In genomic region chr1:1449099-1449739, GRCh38 we compare ENCODE assay signal across 14 cellular contexts. TPM values are rescaled to one million over a fixed set of nuclear protein-coding genes. Genes with fewer than 3 reads are reported as not detected.
DNase-seq lines count a peak whose midpoint lies in the region; ATAC-seq, FAIRE-seq and TF ChIP-seq lines count a peak whose summit lies in the region.
"Had no signal": no experiment of that assay in that cellular context is flagged by ENCODE, and none has a peak within 500 bp of the region (broad histone marks: within the 10 kb centered on the region; RNA-seq: fewer than 3 reads in every experiment).

TSS of gene ATAD3C (plus strand) at chr1:1449689. CDS start at chr1:1450684, 995 bp downstream.

- no peaks in the 10 kb centered on the region for H3K9me3 Mint-ChIP-seq in stimulated activated effector memory CD8-positive, alpha-beta T cell treated with anti-CD3 and anti-CD28 coated beads, Interleukin-12 subunit alpha, Interleukin-12 subunit beta, amount 100 ng/mL, for 72 hours
- H3K9me3 Mint-ChIP-seq: CD8-positive, alpha-beta memory T cell had no signal

- H4K20me1 ChIP-seq in SK-N-SH (ENCODE audit: insufficient read depth) (no peaks in the 10 kb centered on the region), GM12878 (ENCODE audit: control insufficient read depth, insufficient read depth) (no peaks in the 10 kb centered on the region), GM23248 (ENCODE audit: insufficient read depth) (no peaks in the 10 kb centered on the region), osteoblast (ENCODE audit: insufficient read depth, low read length) (no peaks in the 10 kb centered on the region)
- H4K20me1 ChIP-seq: BLaER1 had no signal

- TF ChIP-seq RAD21 in SK-N-SH (IDR thresholded peaks at IDR 0.05; ENCODE audit: low read length): no peak
- no peak for TF ChIP-seq RAD21 in GM12878 (IDR thresholded peaks at IDR 0.05; ENCODE audit: insufficient read depth, low read depth, low read length)

- no TSS peak for BruUV-seq in GM12878 (replicated peaks; lab: Mats Ljungman, UMichigan)

- H3K27ac Mint-ChIP-seq in stimulated activated effector memory CD8-positive, alpha-beta T cell treated with anti-CD3 and anti-CD28 coated beads, Interleukin-12 subunit alpha, Interleukin-12 subunit beta, amount 100 ng/mL, for 72 hours: peak within 1 kb of the TSS; percentile 5
- H3K27ac Mint-ChIP-seq: CD8-positive, alpha-beta memory T cell had no signal

- H3K4me1 ChIP-seq in SK-N-SH (ENCODE audit: control insufficient read depth in 1 of 2, insufficient read depth in 2 of 2, low read depth in 1 of 2, low read length in 1 of 2) (no peaks in the 10 kb centered on the region), GM12878 (ENCODE audit: control insufficient read depth, insufficient read depth, low read length) (no peaks in the 10 kb centered on the region), kidney (ENCODE audit: control insufficient read depth in 1 of 2, insufficient read depth in 1 of 2, low read depth in 1 of 2, low read length in 2 of 2) (no peaks in the 10 kb centered on the region), GM23248 (ENCODE audit: insufficient read depth) (no peaks in the 10 kb centered on the region), osteoblast (ENCODE audit: insufficient read depth, low read length) (no peaks in the 10 kb centered on the region)
- H3K4me1 ChIP-seq: BLaER1 had no signal

- DNase-seq in SK-N-SH: no peak
- no peak for DNase-seq in GM12878 (ENCODE audit: low read depth, low spot score)
- DNase-seq in kidney: no peak
- DNase-seq in stimulated activated effector memory CD8-positive, alpha-beta T cell treated with anti-CD3 and anti-CD28 coated beads, Interleukin-12 subunit alpha, Interleukin-12 subunit beta, amount 100 ng/mL, for 72 hours (ENCODE audit: low spot score in 2 of 2): no peak
- DNase-seq in GM23248: no peak
- no peak for DNase-seq in NCI-H1105 (lab: John Stamatoyannopoulos, UW)
- no peak for DNase-seq in osteoblast (ENCODE audit: insufficient read length, low spot score, missing footprints)
- DNase-seq: CD8-positive, alpha-beta memory T cell; GF-D8 had no signal

- RAD21 ChIA-PET in GM12878 (lab: Charles Lee; ENCODE audit: unreplicated experiment): no interaction called here

- TF ChIP-seq POLR2A in GM12878 (IDR thresholded peaks at IDR 0.05; ENCODE audit: low read depth, low read length): no peak

- POLR2A ChIA-PET in SK-N-SH (lab: Yijun Ruan, JAX): no interaction called here
- POLR2A ChIA-PET in GM12878 (lab: Charles Lee): no interaction called here

- 0 out of 2 replicates have a peak within 1 kb of the TSS, but pooled peaks have one; percentile 16 for H2AFZ ChIP-seq in SK-N-SH (ENCODE audit: low read depth)
- H2AFZ ChIP-seq in GM12878 (ENCODE audit: control insufficient read depth, low read depth, low read length): no peak within 1 kb of the TSS
- no peak within 1 kb of the TSS for H2AFZ ChIP-seq in GM23248
- H2AFZ ChIP-seq in osteoblast (ENCODE audit: low read length): no peak within 1 kb of the TSS

- H3K9me2 ChIP-seq in SK-N-SH: no peaks in the 10 kb centered on the region
- H3K9me2 ChIP-seq in GM23248 (ENCODE audit: insufficient read depth): no peaks in the 10 kb centered on the region

- ATAC-seq in SK-N-SH treated with all-trans-retinoic acid at 6 μM for 48 hours (no peak), GM12878 (no peak)
- no peak for ATAC-seq in stimulated activated effector memory CD8-positive, alpha-beta T cell treated with anti-CD3 and anti-CD28 coated beads, Interleukin-12 subunit alpha, Interleukin-12 subunit beta, amount 100 ng/mL, for 72 hours
- ATAC-seq: HCT116 had no signal

- intact Hi-C loops in GM12878 (cut with micrococcal nuclease; ENCODE audit: unreplicated experiment): no loop called here
- intact Hi-C loops in kidney (cut with DNase I): no loop called here

- no peaks in the 10 kb centered on the region for H3K4me1 Mint-ChIP-seq in stimulated activated effector memory CD8-positive, alpha-beta T cell treated with anti-CD3 and anti-CD28 coated beads, Interleukin-12 subunit alpha, Interleukin-12 subunit beta, amount 100 ng/mL, for 72 hours
- H3K4me1 Mint-ChIP-seq: CD8-positive, alpha-beta memory T cell had no signal

- H3K36me3 ChIP-seq in SK-N-SH (replicated peaks in 1 of 2; ENCODE audit: control insufficient read depth in 1 of 2, insufficient read depth in 2 of 2, low read length in 1 of 2) (no peaks in the 10 kb centered on the region), GM12878 (ENCODE audit: control insufficient read depth in 2 of 2, insufficient read depth in 2 of 2, low read length in 1 of 2) (no peaks in the 10 kb centered on the region), kidney (ENCODE audit: control insufficient read depth in 1 of 2, insufficient read depth in 2 of 2, low read length in 2 of 2) (no peaks in the 10 kb centered on the region), GM23248 (ENCODE audit: low read depth) (no peaks in the 10 kb centered on the region), osteoblast (ENCODE audit: insufficient read depth, low read length) (no peaks in the 10 kb centered on the region)
- H3K36me3 ChIP-seq: BLaER1 had no signal

- FAIRE-seq in GM12878 (lab: Jason Lieb, UNC) (no peak), kidney (lab: Jason Lieb, UNC) (no peak)
- FAIRE-seq: H54 had no signal

- TF ChIP-seq CTCF in SK-N-SH (IDR thresholded peaks at IDR 0.05) (no peak), GM12878 (IDR thresholded peaks at IDR 0.05 in 2 of 3, conservative IDR thresholded peaks at IDR 0.05 in 1 of 3; ENCODE audit: control insufficient read depth in 2 of 3, extremely low read depth in 1 of 3, insufficient read depth in 1 of 3, low read depth in 3 of 3, low read length in 3 of 3) (no peak), kidney (IDR thresholded peaks at IDR 0.05; ENCODE audit: borderline replicate concordance, extremely low read depth, insufficient read depth) (no peak), osteoblast (IDR thresholded peaks at IDR 0.05; ENCODE audit: extremely low read depth, low read depth, low read length) (no peak)

- CTCF ChIA-PET in SK-N-SH (lab: Yijun Ruan, JAX): no interaction called here
- CTCF ChIA-PET in GM12878 (lab: Yijun Ruan, JAX): interaction anchor here (0.7 kb wide), 1 partner anchor 8 kb away, joined by 3 read pairs; no protein-coding TSS in a partner anchor

- H3K79me2 ChIP-seq in SK-N-SH (ENCODE audit: insufficient read depth): no peaks in the 10 kb centered on the region
- no peaks in the 10 kb centered on the region for H3K79me2 ChIP-seq in GM12878 (ENCODE audit: control insufficient read depth, insufficient read depth, low read length)
- H3K79me2 ChIP-seq in GM23248 (ENCODE audit: insufficient read depth): no peaks in the 10 kb centered on the region
- H3K79me2 ChIP-seq in osteoblast (ENCODE audit: insufficient read depth, low read length): no peaks in the 10 kb centered on the region

- no peaks in the 10 kb centered on the region for H3F3A ChIP-seq in SK-N-SH (replicated peaks; ENCODE audit: insufficient read depth)
- no peaks in the 10 kb centered on the region for H3F3A ChIP-seq in GM23248 (ENCODE audit: insufficient read depth)

- TF ChIP-seq EP300 in SK-N-SH (IDR thresholded peaks at IDR 0.05; ENCODE audit: borderline replicate concordance in 1 of 2, low read depth in 1 of 2, low read length in 1 of 2) (no peak), GM12878 (IDR thresholded peaks at IDR 0.05; ENCODE audit: borderline replicate concordance in 1 of 2, control insufficient read depth in 1 of 2, low read depth in 2 of 2, low read length in 2 of 2) (no peak)

- no peaks in the 10 kb centered on the region for H3K36me3 Mint-ChIP-seq in stimulated activated effector memory CD8-positive, alpha-beta T cell treated with anti-CD3 and anti-CD28 coated beads, Interleukin-12 subunit alpha, Interleukin-12 subunit beta, amount 100 ng/mL, for 72 hours
- H3K36me3 Mint-ChIP-seq: CD8-positive, alpha-beta memory T cell had no signal

- H3K27ac ChIP-seq in SK-N-SH (ENCODE audit: low read depth in 2 of 2, low read length in 1 of 2) (no peak within 1 kb of the TSS), GM12878 (ENCODE audit: control insufficient read depth, insufficient read depth) (no peak within 1 kb of the TSS), kidney (ENCODE audit: low read depth in 2 of 2, low read length in 2 of 2) (no peak within 1 kb of the TSS), GM23248 (no peak within 1 kb of the TSS), osteoblast (ENCODE audit: low read depth, low read length) (no peak within 1 kb of the TSS)
- H3K27ac ChIP-seq: 22Rv1, BLaER1 had no signal

- 60% methylated on average over 6 of the region's 6 CpGs for WGBS in SK-N-SH (ENCODE audit: low lambda C conversion rate)
- WGBS in GM12878 (ENCODE audit: insufficient coverage, insufficient replicate concordance, low lambda C conversion rate, missing lambda C conversion rate): 55% methylated on average over 6 of the region's 6 CpGs
- 74 to 75% methylated on average over 6 of the region's 6 CpGs for WGBS in GM23248 (ENCODE audit: low coverage in 1 of 2, low lambda C conversion rate in 2 of 2, missing lambda C conversion rate in 2 of 2), 2 experiments

- H3K4me3 ChIP-seq in SK-N-SH (ENCODE audit: low read depth in 2 of 2, low read length in 1 of 2) (no peak within 1 kb of the TSS), GM12878 (no peak within 1 kb of the TSS), kidney (ENCODE audit: low read length in 2 of 2) (no peak within 1 kb of the TSS), GM23248 (no peak within 1 kb of the TSS), osteoblast (ENCODE audit: insufficient read depth, low read length) (no peak within 1 kb of the TSS)
- H3K4me3 ChIP-seq: BLaER1 had no signal

- in situ Hi-C loops in GM12878 (cut with MboI) (no loop called here), GM23248 (cut with MboI) (no loop called here)

- no peaks in the 10 kb centered on the region for H3K27me3 ChIP-seq in SK-N-SH (ENCODE audit: insufficient read depth)
- H3K27me3 ChIP-seq in GM12878 (replicated peaks in 1 of 2; ENCODE audit: control insufficient read depth in 2 of 2, insufficient read depth in 2 of 2, low read length in 1 of 2): no peaks in the 10 kb centered on the region
- peaks cover 8% of the 10 kb centered on the region for H3K27me3 ChIP-seq in GM23248 (replicated peaks; ENCODE audit: insufficient read depth)
- H3K27me3 ChIP-seq in osteoblast (ENCODE audit: insufficient read depth, low read length): no peaks in the 10 kb centered on the region

- H3K4me3 Mint-ChIP-seq in stimulated activated effector memory CD8-positive, alpha-beta T cell treated with anti-CD3 and anti-CD28 coated beads, Interleukin-12 subunit alpha, Interleukin-12 subunit beta, amount 100 ng/mL, for 72 hours: no peak within 1 kb of the TSS
- H3K4me3 Mint-ChIP-seq: CD8-positive, alpha-beta memory T cell had no signal

- no peaks in the 10 kb centered on the region for H3K9me3 ChIP-seq in SK-N-SH
- H3K9me3 ChIP-seq in GM12878 (replicated peaks; ENCODE audit: control insufficient read depth, insufficient read depth, low read length): no peaks in the 10 kb centered on the region
- no peaks in the 10 kb centered on the region for H3K9me3 ChIP-seq in kidney (ENCODE audit: control insufficient read depth in 1 of 2, low read length in 2 of 2)
- H3K9me3 ChIP-seq in GM23248 (ENCODE audit: low read depth): no peaks in the 10 kb centered on the region
- H3K9me3 ChIP-seq in osteoblast (ENCODE audit: low read depth, low read length): no peaks in the 10 kb centered on the region
- H3K9me3 ChIP-seq: BLaER1 had no signal

- no peak within 1 kb of the TSS for H3K9ac ChIP-seq in SK-N-SH
- no peak within 1 kb of the TSS for H3K9ac ChIP-seq in GM12878 (ENCODE audit: control insufficient read depth, insufficient read depth, low read length)
- no peak within 1 kb of the TSS for H3K9ac ChIP-seq in kidney (ENCODE audit: low read length in 2 of 2)
- H3K9ac ChIP-seq in GM23248: no peak within 1 kb of the TSS
- H3K9ac ChIP-seq: BLaER1 had no signal

- H3K4me2 ChIP-seq in SK-N-SH (no peak within 1 kb of the TSS), GM12878 (ENCODE audit: control insufficient read depth, insufficient read depth) (no peak within 1 kb of the TSS), GM23248 (ENCODE audit: unreplicated experiment) (no peak within 1 kb of the TSS), osteoblast (ENCODE audit: insufficient read depth, low read length) (no peak within 1 kb of the TSS)
- H3K4me2 ChIP-seq: BLaER1 had no signal

- SMC1A ChIA-PET in GM12878 (lab: Charles Lee; ENCODE audit: uncharacterized antibody, unreplicated experiment): interaction anchor here (1.0 kb wide), 1 partner anchor 9 kb away, joined by 4 read pairs; no protein-coding TSS in a partner anchor

RNA-seq across cellular contexts. Expression of gene ATAD3C, which starts in this region (rescaled TPM):
- polyA plus RNA-seq in SK-N-SH (2012; rRNA removed) (0.38 and 0.49 TPM in 2 replicates), GM12878 (2011; rRNA removed) (2.2 and 3.1 TPM in 2 replicates), GM12878 (2014; fragmentation: Illumina TruSeq; extraction: Trizol) (0.22 and 0.32 TPM in 2 replicates), GM12878 (2014; fragmentation: Nextera tagmentation; extraction: Ambion mirVana) (under 1 TPM; 0.03 to 0.13 TPM), GM12878 (2014; rRNA removed) (1.1 and 2.1 TPM in 2 replicates), GM12878 (2016; fragmentation: Nextera tagmentation; extraction: Ambion mirVana) (1 to 10 TPM; 2.1 to 2.9 TPM), kidney (ENCODE audit: insufficient read depth, low read depth, low replicate concordance) (14.3 TPM), GM23248 (2016; fragmentation: Nextera tagmentation; extraction: Ambion mirVana) (0.51 TPM in 1 of 2 replicates, not detected in the other)
- polyA plus RNA-seq in SK-N-SH (2012; cell fraction: cytosol; rRNA removed): 0.22 and 0.27 TPM in 2 replicates
- polyA plus RNA-seq in SK-N-SH (2012; cell fraction: nucleus; rRNA removed): 0.37 and 0.52 TPM in 2 replicates
- total RNA-seq in GM12878 (2013; cell fraction: nucleolus; rRNA removed): 1.4 and 2.7 TPM in 2 replicates
- total RNA-seq in GM12878 (2014; rRNA removed) (0.06 and 0.44 TPM in 2 replicates), GM12878 (2014; rRNA removed; fragmentation: Illumina TruSeq; extraction: Trizol) (0.41 and 0.63 TPM in 2 replicates), GM12878 (2021) (1.1 and 1.6 TPM in 2 replicates), kidney (10.0 TPM), osteoblast (under 0.01 and 0.59 TPM in 2 replicates)
- 3.2 TPM for polyA plus RNA-seq in GM12878 (2011; ENCODE audit: low read depth)
- 7.5 and 8.5 TPM in 2 replicates for polyA plus RNA-seq in GM12878 (2011; cell fraction: cytosol; rRNA removed)
- 1.8 and 3.0 TPM in 2 replicates for polyA plus RNA-seq in GM12878 (2011; cell fraction: nucleus; rRNA removed)
- 1.7 and 2.1 TPM in 2 replicates for polyA plus RNA-seq in GM12878 (2012)
- polyA minus RNA-seq in GM12878 (2011; rRNA and poly(A)+ RNA removed): 0.29 and 2.3 TPM in 2 replicates
- polyA minus RNA-seq in GM12878 (2011; cell fraction: cytosol; rRNA and poly(A)+ RNA removed): 0.42 TPM in 1 of 2 replicates, not detected in the other
- polyA minus RNA-seq in GM12878 (2011; cell fraction: nucleus; rRNA and poly(A)+ RNA removed): 1.2 TPM in 1 of 2 replicates, not detected in the other
- total RNA-seq in GM23248 (2014; rRNA removed; shearing (Covaris generic)): not detected in 2 replicates
